ENCODE assay signal across 20 cellular contexts in genomic region chr18:42064109-42064508, GRCh38.
"Had no signal": no experiment of that assay in that cellular context is flagged by ENCODE, and none has a peak within 500 bp of the region (broad histone marks: within the 10 kb centered on the region; RNA-seq: fewer than 3 reads in every experiment).

No MANE protein-coding gene starts in this region.

- H3K9me3 Mint-ChIP-seq: activated naive CD8-positive, alpha-beta T cell treated with anti-CD3 and anti-CD28 coated beads for 36 hours; activated T-helper 1 cell treated with anti-CD3 and anti-CD28 coated beads, Interleukin-12 subunit alpha, Interleukin-12 subunit beta, Interleukin-2, Interleukin-4 antibody, amounts not matched to agents 30 ng/mL and 10 ng/mL and 1 ng/mL, durations not matched to agents 14 hours and 24 hours and 36 hours; effector memory CD8-positive, alpha-beta T cell; nephron had no signal

- H3K4me1 Mint-ChIP-seq: activated naive CD8-positive, alpha-beta T cell treated with anti-CD3 and anti-CD28 coated beads for 36 hours; nephron had no signal

- H3K27me3 Mint-ChIP-seq: activated naive CD8-positive, alpha-beta T cell treated with anti-CD3 and anti-CD28 coated beads for 36 hours; effector memory CD8-positive, alpha-beta T cell; stimulated activated naive B cell treated with anti-CD40 and anti-IgM and Interleukin-4, amounts not matched to agents 10 μg/mL and 1 μg/mL and 100 μg/mL, for 72 hours had no signal

- H3K27ac Mint-ChIP-seq: activated naive CD8-positive, alpha-beta T cell treated with anti-CD3 and anti-CD28 coated beads for 36 hours; nephron; stimulated activated naive B cell treated with anti-CD40 and anti-IgM and Interleukin-4, amounts not matched to agents 10 μg/mL and 1 μg/mL and 100 μg/mL, for 72 hours had no signal

- ATAC-seq: effector memory CD8-positive, alpha-beta T cell; lower lobe of right lung; stimulated activated naive B cell treated with anti-CD40 and anti-IgM and Interleukin-4, amounts not matched to agents 10 μg/mL and 1 μg/mL and 100 μg/mL, for 72 hours had no signal

- H3K27me3 ChIP-seq: spleen, tibial artery had no signal

- H3K9me3 ChIP-seq: lower lobe of right lung, spleen, tibial artery had no signal

- DNase-seq: activated CD4-positive, alpha-beta T cell treated with anti-CD3 and anti-CD28 coated beads, Interleukin-2, amount 50 U/mL, for 1 hour; activated CD4-positive, CD25-positive, alpha-beta regulatory T cell treated with anti-CD3 and anti-CD28 coated beads, Interleukin-2, amount 50 U/mL, for 72 hours; activated naive CD8-positive, alpha-beta T cell treated with anti-CD3 and anti-CD28 coated beads for 36 hours; amniotic stem cell; dermis blood vessel endothelial cell; effector memory CD8-positive, alpha-beta T cell; foreskin melanocyte; glutamatergic neuron; hippocampal formation; islet precursor cell; lower lobe of right lung; midbrain; nucleus accumbens; spleen; stimulated activated CD4-positive, alpha-beta T cell treated with anti-CD3 and anti-CD28 coated beads, Interleukin-4, amount 100 ng/mL, for 4 hours; stimulated activated naive B cell treated with anti-CD40 and anti-IgM and Interleukin-4, amounts not matched to agents 10 μg/mL and 1 μg/mL and 100 μg/mL, for 72 hours; T-helper 1 cell; tibial artery had no signal

- H3K4me3 ChIP-seq: lower lobe of right lung, spleen, tibial artery had no signal

- H3K4me3 Mint-ChIP-seq: activated naive CD8-positive, alpha-beta T cell treated with anti-CD3 and anti-CD28 coated beads for 36 hours; activated T-helper 1 cell treated with anti-CD3 and anti-CD28 coated beads, Interleukin-12 subunit alpha, Interleukin-12 subunit beta, Interleukin-2, Interleukin-4 antibody, amounts not matched to agents 30 ng/mL and 10 ng/mL and 1 ng/mL, durations not matched to agents 14 hours and 24 hours and 36 hours; effector memory CD8-positive, alpha-beta T cell; nephron; stimulated activated naive B cell treated with anti-CD40 and anti-IgM and Interleukin-4, amounts not matched to agents 10 μg/mL and 1 μg/mL and 100 μg/mL, for 72 hours had no signal
